ENCODE assay signal across 6 cellular contexts in the genomic region with DNA sequence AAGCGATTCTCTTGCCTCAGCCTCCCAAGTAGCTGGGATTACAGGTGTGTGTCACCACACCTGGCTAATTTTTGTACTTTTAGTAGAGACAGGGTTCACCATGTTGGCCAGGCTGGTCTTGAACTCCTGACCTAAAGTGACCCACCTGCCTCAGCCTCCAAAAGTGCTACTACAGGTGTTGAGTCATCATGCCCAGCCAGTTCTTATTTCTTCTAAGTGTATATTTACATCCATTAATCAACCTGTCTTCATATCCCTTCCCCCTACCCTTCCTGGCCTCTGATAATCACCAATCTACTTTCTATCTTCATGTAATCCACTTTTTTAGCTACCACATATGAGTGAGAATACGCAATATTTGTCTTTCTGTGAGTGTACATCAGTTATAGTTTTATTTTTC. TPM values are rescaled to one million over a fixed set of nuclear protein-coding genes. Genes with fewer than 3 reads are reported as not detected.
"Had no signal": no experiment of that assay in that cellular context is flagged by ENCODE, and none has a peak within 500 bp of the region (broad histone marks: within the 10 kb centered on the region; RNA-seq: fewer than 3 reads in every experiment).

No MANE protein-coding gene starts in this region.

RNA-seq across cellular contexts. Expression of a gene that starts 42.4 kb away (rescaled TPM):
- total RNA-seq: H4, H7, HepG2, HFFc6 had no signal
- polyA plus RNA-seq: HepG2, IgD-negative memory B cell had no signal

RNA-seq across cellular contexts. Expression of a gene that starts 53.7 kb away (rescaled TPM):
- total RNA-seq: H4, H7, HepG2, HFFc6, HT1080 had no signal
- polyA plus RNA-seq: HepG2, IgD-negative memory B cell had no signal
